In genomic region chr19:5313307-5313706, GRCh38 we compare ENCODE assay signal across 12 cellular contexts. TPM values are rescaled to one million over a fixed set of nuclear protein-coding genes. Genes with fewer than 3 reads are reported as not detected.
DNase-seq lines count a peak whose midpoint lies in the region; FAIRE-seq lines count a peak whose summit lies in the region.
"Had no signal": no experiment of that assay in that cellular context is flagged by ENCODE, and none has a peak within 500 bp of the region (broad histone marks: within the 10 kb centered on the region; RNA-seq: fewer than 3 reads in every experiment).

No MANE protein-coding gene starts in this region.

- H3K4me3 Mint-ChIP-seq in IgD-negative memory B cell = peak overlapping the region in 1 of 4 donors; percentile 58
- H3K4me3 Mint-ChIP-seq: activated CD4-positive, alpha-beta T cell treated with anti-CD3 and anti-CD28 coated beads, Interleukin-2, amount 10 ng/mL, durations not matched to agents 24 days and 14 days; activated T-cell treated with anti-CD3 and anti-CD28 coated beads, Interleukin-2, amount 50 U/mL, for 72 hours had no signal

- FAIRE-seq in frontal cortex (lab: Jason Lieb, UNC) = no peak

- DNase-seq in DMS153 (lab: John Stamatoyannopoulos, UW) (peak; percentile 88), RPMI8226 (peak; percentile 84), lung microvascular endothelial cell (ENCODE audit: low read depth in 2 of 2) (peak; percentile 28 to 90), hepatic stellate cell (ENCODE audit: low spot score) (no peak), frontal cortex (ENCODE audit: low spot score in 2 of 2) (no peak)
- DNase-seq in activated CD4-positive, CD25-positive, alpha-beta regulatory T cell treated with anti-CD3 and anti-CD28 coated beads, Interleukin-2, amount 50 U/mL, for 72 hours = no peak
- DNase-seq: activated CD4-positive, alpha-beta T cell treated with anti-CD3 and anti-CD28 coated beads, Interleukin-2, amount 10 ng/mL, durations not matched to agents 24 days and 14 days; erythroblast; GF-D8; hippocampal formation had no signal

- H3K36me3 Mint-ChIP-seq in IgD-negative memory B cell = peaks cover 3% of the 10 kb centered on the region

- H3K27ac Mint-ChIP-seq in IgD-negative memory B cell = peak overlapping the region in 2 of 3 donors; percentile 55 to 65
- H3K27ac Mint-ChIP-seq: activated CD4-positive, alpha-beta T cell treated with anti-CD3 and anti-CD28 coated beads, Interleukin-2, amount 10 ng/mL, durations not matched to agents 24 days and 14 days; activated T-cell treated with anti-CD3 and anti-CD28 coated beads, Interleukin-2, amount 50 U/mL, for 72 hours had no signal

- H3K9me3 Mint-ChIP-seq in IgD-negative memory B cell = no peaks in the 10 kb centered on the region
- H3K9me3 Mint-ChIP-seq: activated CD4-positive, alpha-beta T cell treated with anti-CD3 and anti-CD28 coated beads, Interleukin-2, amount 10 ng/mL, durations not matched to agents 24 days and 14 days; activated T-cell treated with anti-CD3 and anti-CD28 coated beads, Interleukin-2, amount 50 U/mL, for 72 hours had no signal

- peaks cover 2% of the 10 kb centered on the region for H3K27me3 Mint-ChIP-seq in IgD-negative memory B cell
- H3K27me3 Mint-ChIP-seq: activated CD4-positive, alpha-beta T cell treated with anti-CD3 and anti-CD28 coated beads, Interleukin-2, amount 10 ng/mL, durations not matched to agents 24 days and 14 days had no signal

- peaks cover 4% of the 10 kb centered on the region in 3 donors for H3K4me1 Mint-ChIP-seq in IgD-negative memory B cell
- H3K4me1 Mint-ChIP-seq: activated CD4-positive, alpha-beta T cell treated with anti-CD3 and anti-CD28 coated beads, Interleukin-2, amount 10 ng/mL, durations not matched to agents 24 days and 14 days had no signal

RNA-seq across cellular contexts. Expression of gene PTPRS, which starts 27.3 kb away (rescaled TPM):
- 0.86 TPM for polyA plus RNA-seq in IgD-negative memory B cell
- 6.5 and 13.9 TPM in 2 replicates for total RNA-seq in lung microvascular endothelial cell
- total RNA-seq in frontal cortex = 181 TPM

Comparison
In these comparisons a context has a peak if more than half of its experiments do, and no peak if none do; other contexts are left out.
1. DNase-seq: peak in DMS153 (single experiment), RPMI8226 (single experiment) and lung microvascular endothelial cell (2 of 2); none in hepatic stellate cell (single experiment), activated CD4-positive, CD25-positive, alpha-beta regulatory T cell treated with anti-CD3 and anti-CD28 coated beads, Interleukin-2, amount 50 U/mL, for 72 hours (single experiment) and frontal cortex (0 of 2).
2. RNA of gene PTPRS, which starts 27.3 kb away (total RNA-seq): 181 TPM in frontal cortex (single experiment); 6.5 to 13.9 TPM in lung microvascular endothelial cell; every median in the first group is over 10 times any median in the second.